ENCODE assay signal across 18 cellular contexts in the genomic region with DNA sequence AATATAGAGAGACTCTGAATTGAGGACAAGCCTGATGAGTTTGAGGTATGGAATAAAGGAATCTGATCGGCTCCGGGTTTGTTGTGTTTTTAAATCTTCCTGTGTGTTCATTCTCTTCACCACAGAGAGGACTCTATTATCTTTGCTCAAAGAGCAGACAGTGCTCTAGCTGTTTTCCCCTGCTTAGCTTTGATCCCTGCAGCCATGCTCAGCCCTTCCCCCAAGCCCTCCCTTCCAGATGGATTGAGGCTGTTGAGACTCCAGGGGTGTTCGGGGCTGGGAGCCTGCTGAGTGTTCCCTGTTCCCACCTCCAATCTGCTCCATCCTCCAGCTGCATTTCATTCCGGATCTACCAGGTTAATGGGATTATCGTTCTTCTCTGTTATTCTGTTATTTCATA.
DNase-seq lines count a peak whose midpoint lies in the region; ATAC-seq lines count a peak whose summit lies in the region.
"Had no signal": no experiment of that assay in that cellular context is flagged by ENCODE, and none has a peak within 500 bp of the region (broad histone marks: within the 10 kb centered on the region; RNA-seq: fewer than 3 reads in every experiment).

No MANE protein-coding gene starts in this region.

- no peaks in the 10 kb centered on the region for H3K36me3 ChIP-seq in mesodermal cell (ENCODE audit: control insufficient read depth, insufficient read depth, low read length)
- H3K36me3 ChIP-seq: pancreas, thoracic aorta had no signal

- 20% methylated on average over 1 of the region's 5 CpGs; no CpG with 5 or more reads in 1 of the 2 experiments for WGBS in mesodermal cell (ENCODE audit: insufficient coverage in 2 of 2), 2 experiments

- H3K9me3 ChIP-seq in mesodermal cell (ENCODE audit: control insufficient read depth, low read length), result no peaks in the 10 kb centered on the region
- H3K9me3 ChIP-seq: body of pancreas, pancreas, thoracic aorta had no signal

- peak overlapping the region; percentile 26 for H3K27ac ChIP-seq in mesodermal cell (ENCODE audit: low read depth, low read length, severe bottlenecking)
- H3K27ac ChIP-seq: body of pancreas, GM23248, pancreas, thoracic aorta had no signal

- ATAC-seq in HG03378 (IDR thresholded peaks at IDR 0.05; ENCODE audit: unreplicated experiment), result no peak
- ATAC-seq in GM21367 (IDR thresholded peaks at IDR 0.05; ENCODE audit: unreplicated experiment), result no peak
- no peak for ATAC-seq in HG02763 (IDR thresholded peaks at IDR 0.05; ENCODE audit: unreplicated experiment)
- ATAC-seq: body of pancreas, pancreas had no signal

- H3K4me1 ChIP-seq in mesodermal cell (ENCODE audit: control insufficient read depth, insufficient read depth, low read length, poor library complexity, severe bottlenecking), result peaks cover 19% of the 10 kb centered on the region

- no peak overlapping the region for H3K4me3 ChIP-seq in mesodermal cell (ENCODE audit: extremely low read depth, insufficient read depth, low read length, poor library complexity, severe bottlenecking)
- H3K4me3 ChIP-seq: body of pancreas, GM23248, pancreas, thoracic aorta had no signal

- DNase-seq in ELF-1 (ENCODE audit: low read depth, low spot score) (peak; percentile 77), NCI-H2171 treated with DMSO at 0.1 percent for 48 hours (lab: John Stamatoyannopoulos, UW) (peak; percentile 38), brain pericyte (ENCODE audit: low read depth, low spot score) (peak; percentile 73), SIG-M5 treated with dmso at 0.1 percent for 504 hours (lab: John Stamatoyannopoulos, UW; ENCODE audit: unreplicated experiment) (no peak)
- DNase-seq: body of pancreas; foreskin fibroblast; GM23248; immature natural killer cell; Karpas-422; midbrain; NCI-H187; pancreas; stimulated activated CD4-positive, alpha-beta T cell treated with anti-CD3 and anti-CD28 coated beads, Interleukin-12 subunit alpha, Interleukin-12 subunit beta, amount 100 ng/mL, for 4 hours had no signal
